In the genomic region with DNA sequence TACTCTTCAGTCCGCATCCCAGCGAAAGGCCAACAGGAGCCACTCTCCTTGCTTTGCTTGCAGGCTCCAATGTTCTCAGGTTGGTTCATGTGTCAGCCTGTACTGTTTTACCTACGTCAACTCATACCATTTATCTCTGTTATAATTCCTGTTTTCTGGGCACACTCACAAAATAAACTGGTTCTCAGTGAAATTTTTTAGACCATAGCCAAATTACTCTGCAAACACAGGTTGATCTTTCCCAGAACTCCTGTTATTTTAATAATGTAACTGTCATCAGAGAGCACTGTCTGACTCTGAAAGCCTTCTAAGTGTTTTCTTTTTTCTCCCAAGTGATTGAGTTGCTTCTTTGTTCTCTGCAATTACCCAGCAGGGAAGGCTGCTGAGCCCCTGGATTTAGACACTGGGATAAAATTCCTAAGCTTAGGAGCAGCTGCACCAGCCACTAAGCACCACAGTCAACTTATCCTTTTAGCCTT, we compare ENCODE assay signal across 26 cellular contexts.
DNase-seq lines count a peak whose midpoint lies in the region; ATAC-seq and TF ChIP-seq lines count a peak whose summit lies in the region.
"Had no signal": no experiment of that assay in that cellular context is flagged by ENCODE, and none has a peak within 500 bp of the region (broad histone marks: within the 10 kb centered on the region; RNA-seq: fewer than 3 reads in every experiment).

No MANE protein-coding gene starts in this region.

- H3K4me1 ChIP-seq in iPS-20b (ENCODE audit: insufficient read depth, low read length), result peaks cover 11% of the 10 kb centered on the region
- H3K4me1 ChIP-seq: HAP-1, stomach, uterus had no signal

- no peaks in the 10 kb centered on the region for H3K36me3 ChIP-seq in iPS-20b (ENCODE audit: insufficient read depth, low read depth, low read length)
- H3K36me3 ChIP-seq: HAP-1, ovary, stomach, uterus had no signal

- TF ChIP-seq CTCF in retinal pigment epithelial cell (conservative IDR thresholded peaks at IDR 0.05; ENCODE audit: low read depth, low read length) (no peak), GM13976 (IDR thresholded peaks at IDR 0.05; ENCODE audit: borderline replicate concordance, control extremely low read depth, extremely low read depth, insufficient read depth, missing control alignments) (no peak)

- H3K4me3 ChIP-seq in iPS-20b (ENCODE audit: low read length), result peak overlapping the region; percentile 13; the same call in 1 of the 2 replicates
- no peak overlapping the region for H3K4me3 ChIP-seq in retinal pigment epithelial cell (ENCODE audit: low read length)
- H3K4me3 ChIP-seq: HAP-1, K562, mucosa of descending colon, ovary, stomach, uterus had no signal

- ATAC-seq in HG02798 (IDR thresholded peaks at IDR 0.05; ENCODE audit: poor library complexity, unreplicated experiment), result no peak
- no peak for ATAC-seq in left ventricle myocardium superior
- ATAC-seq: K562, left colon, mucosa of descending colon had no signal

- H3K9me3 ChIP-seq in iPS-20b (ENCODE audit: insufficient read depth, low read depth, low read length), result peaks cover 12% of the 10 kb centered on the region; the same call in 1 of the 2 replicates
- H3K9me3 ChIP-seq: HAP-1, ovary, uterus had no signal

- peak; percentile 48 for DNase-seq in NCI-H128 (lab: John Stamatoyannopoulos, UW; ENCODE audit: unreplicated experiment)
- peak; percentile 71 for DNase-seq in NCI-H82 (lab: John Stamatoyannopoulos, UW)
- peak; percentile 48 for DNase-seq in retinal pigment epithelial cell (ENCODE audit: low read depth)
- no peak for DNase-seq in left ventricle myocardium superior
- no peak for DNase-seq in GM13976 (ENCODE audit: low spot score)
- DNase-seq: activated CD4-positive, alpha-beta T cell treated with anti-CD3 and anti-CD28 coated beads, Interleukin-2, amount 50 U/mL, for 48 hours; activated naive CD4-positive, alpha-beta T cell treated with anti-CD3 and anti-CD28 coated beads, Interleukin-2, amount 50 U/mL, for 16 hours; activated T-cell treated with anti-CD3 and anti-CD28 coated beads, Interleukin-2, amount 50 U/mL, for 1 hour; COR-L47; EL; foreskin melanocyte; left colon; mucosa of descending colon; NCI-H1048; NCI-H446; ovary; stimulated activated CD4-positive, alpha-beta T cell treated with anti-CD3 and anti-CD28 coated beads, Interleukin-2, amount 100 ng/mL, for 48 hours; stomach; SW 1271; uterus had no signal

- H3K27ac ChIP-seq in iPS-20b (ENCODE audit: low read length), result no peak overlapping the region
- H3K27ac ChIP-seq: epithelial cell of prostate, HL-60, ovary, stomach, uterus had no signal

- no peaks in the 10 kb centered on the region for H3K27me3 ChIP-seq in iPS-20b (ENCODE audit: insufficient read depth, low read length)
- H3K27me3 ChIP-seq: ovary, stomach, uterus had no signal

- in situ Hi-C loops in GM13976 (cut with MboI; ENCODE audit: low sequenced_read_pairs, unreplicated experiment), result no loop called here

- 0 out of 2 replicates have a peak overlapping the region, but pooled peaks have one; percentile 20 for H3K9ac ChIP-seq in iPS-20b (ENCODE audit: low read depth, low read length)

- intact Hi-C loops in left ventricle myocardium superior (cut with micrococcal nuclease), result no loop called here

Comparison
In these comparisons a context has a peak if more than half of its experiments do, and no peak if none do; other contexts are left out.
1. DNase-seq: peak in NCI-H128 (single experiment), NCI-H82 (single experiment) and retinal pigment epithelial cell (single experiment); none in left ventricle myocardium superior (single experiment) and GM13976 (single experiment).